ENCODE assay signal across 2 cellular contexts in the genomic region with DNA sequence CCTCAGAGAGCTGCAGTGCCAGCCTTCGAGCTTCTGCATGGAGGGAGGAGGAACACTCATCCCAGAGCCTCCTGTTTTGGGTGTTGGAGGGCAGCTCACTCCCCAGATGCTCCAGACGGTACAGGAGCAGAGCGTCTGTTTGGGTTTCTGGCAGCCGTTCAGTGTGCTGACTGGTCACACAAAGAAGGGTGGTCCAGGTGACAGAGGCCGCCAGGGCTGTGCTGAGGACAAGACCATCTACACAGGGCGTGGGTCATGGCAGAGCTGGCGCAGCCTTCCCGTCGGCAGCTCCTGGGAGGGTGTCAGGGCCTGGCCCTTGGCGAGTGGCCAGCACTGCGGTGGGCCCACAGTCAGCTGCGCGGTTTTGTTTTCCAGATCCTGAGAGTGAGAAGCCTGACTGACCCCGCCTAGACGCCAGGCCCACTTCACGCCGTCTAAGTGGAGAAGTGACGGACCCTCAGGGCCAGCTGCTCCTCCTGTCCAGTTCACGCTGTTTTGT.
TF ChIP-seq lines count a peak whose summit lies in the region.

No MANE protein-coding gene starts in this region.

TF ChIP-seq in SK-N-SH, 30 proteins besides CTCF, POLR2A, EP300 and RAD21 (continued from another document):
- TF ChIP-seq, protein P1, sequence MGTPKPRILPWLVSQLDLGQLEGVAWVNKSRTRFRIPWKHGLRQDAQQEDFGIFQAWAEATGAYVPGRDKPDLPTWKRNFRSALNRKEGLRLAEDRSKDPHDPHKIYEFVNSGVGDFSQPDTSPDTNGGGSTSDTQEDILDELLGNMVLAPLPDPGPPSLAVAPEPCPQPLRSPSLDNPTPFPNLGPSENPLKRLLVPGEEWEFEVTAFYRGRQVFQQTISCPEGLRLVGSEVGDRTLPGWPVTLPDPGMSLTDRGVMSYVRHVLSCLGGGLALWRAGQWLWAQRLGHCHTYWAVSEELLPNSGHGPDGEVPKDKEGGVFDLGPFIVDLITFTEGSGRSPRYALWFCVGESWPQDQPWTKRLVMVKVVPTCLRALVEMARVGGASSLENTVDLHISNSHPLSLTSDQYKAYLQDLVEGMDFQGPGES (IDR thresholded peaks at IDR 0.05; ENCODE audit: low read depth, low read length) = no peak
- TF ChIP-seq CHD2 (IDR thresholded peaks at IDR 0.05; ENCODE audit: low read length, partially characterized antibody) = no peak
- TF ChIP-seq NFIC (IDR thresholded peaks at IDR 0.05; ENCODE audit: borderline replicate concordance) = no peak
- no peak for TF ChIP-seq GATA2 (CRISPR knock-in tag; IDR thresholded peaks at IDR 0.05)
- no peak for TF ChIP-seq JUND (IDR thresholded peaks at IDR 0.05)
- TF ChIP-seq SIN3A (IDR thresholded peaks at IDR 0.05; ENCODE audit: borderline replicate concordance, low read depth, low read length) = no peak
- TF ChIP-seq RXRA (IDR thresholded peaks at IDR 0.05; ENCODE audit: borderline replicate concordance, low read depth) = no peak
- TF ChIP-seq NRF1 (IDR thresholded peaks at IDR 0.05; ENCODE audit: low read depth, low read length) = no peak

TF ChIP-seq in SK-N-SH treated with all-trans-retinoic acid at 6 μM for 48 hours, 23 proteins besides CTCF, POLR2A, EP300 and RAD21 (continued from another document):
- TF ChIP-seq, protein P2, sequence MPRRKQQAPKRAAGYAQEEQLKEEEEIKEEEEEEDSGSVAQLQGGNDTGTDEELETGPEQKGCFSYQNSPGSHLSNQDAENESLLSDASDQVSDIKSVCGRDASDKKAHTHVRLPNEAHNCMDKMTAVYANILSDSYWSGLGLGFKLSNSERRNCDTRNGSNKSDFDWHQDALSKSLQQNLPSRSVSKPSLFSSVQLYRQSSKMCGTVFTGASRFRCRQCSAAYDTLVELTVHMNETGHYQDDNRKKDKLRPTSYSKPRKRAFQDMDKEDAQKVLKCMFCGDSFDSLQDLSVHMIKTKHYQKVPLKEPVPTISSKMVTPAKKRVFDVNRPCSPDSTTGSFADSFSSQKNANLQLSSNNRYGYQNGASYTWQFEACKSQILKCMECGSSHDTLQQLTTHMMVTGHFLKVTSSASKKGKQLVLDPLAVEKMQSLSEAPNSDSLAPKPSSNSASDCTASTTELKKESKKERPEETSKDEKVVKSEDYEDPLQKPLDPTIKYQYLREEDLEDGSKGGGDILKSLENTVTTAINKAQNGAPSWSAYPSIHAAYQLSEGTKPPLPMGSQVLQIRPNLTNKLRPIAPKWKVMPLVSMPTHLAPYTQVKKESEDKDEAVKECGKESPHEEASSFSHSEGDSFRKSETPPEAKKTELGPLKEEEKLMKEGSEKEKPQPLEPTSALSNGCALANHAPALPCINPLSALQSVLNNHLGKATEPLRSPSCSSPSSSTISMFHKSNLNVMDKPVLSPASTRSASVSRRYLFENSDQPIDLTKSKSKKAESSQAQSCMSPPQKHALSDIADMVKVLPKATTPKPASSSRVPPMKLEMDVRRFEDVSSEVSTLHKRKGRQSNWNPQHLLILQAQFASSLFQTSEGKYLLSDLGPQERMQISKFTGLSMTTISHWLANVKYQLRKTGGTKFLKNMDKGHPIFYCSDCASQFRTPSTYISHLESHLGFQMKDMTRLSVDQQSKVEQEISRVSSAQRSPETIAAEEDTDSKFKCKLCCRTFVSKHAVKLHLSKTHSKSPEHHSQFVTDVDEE (CRISPR knock-in tag; IDR thresholded peaks at IDR 0.05) = no peak
- no peak for TF ChIP-seq TCF4 (CRISPR knock-in tag; IDR thresholded peaks at IDR 0.05; ENCODE audit: borderline replicate concordance)
- no peak for TF ChIP-seq ZNF70 (CRISPR knock-in tag; IDR thresholded peaks at IDR 0.05)
- TF ChIP-seq, protein P3, sequence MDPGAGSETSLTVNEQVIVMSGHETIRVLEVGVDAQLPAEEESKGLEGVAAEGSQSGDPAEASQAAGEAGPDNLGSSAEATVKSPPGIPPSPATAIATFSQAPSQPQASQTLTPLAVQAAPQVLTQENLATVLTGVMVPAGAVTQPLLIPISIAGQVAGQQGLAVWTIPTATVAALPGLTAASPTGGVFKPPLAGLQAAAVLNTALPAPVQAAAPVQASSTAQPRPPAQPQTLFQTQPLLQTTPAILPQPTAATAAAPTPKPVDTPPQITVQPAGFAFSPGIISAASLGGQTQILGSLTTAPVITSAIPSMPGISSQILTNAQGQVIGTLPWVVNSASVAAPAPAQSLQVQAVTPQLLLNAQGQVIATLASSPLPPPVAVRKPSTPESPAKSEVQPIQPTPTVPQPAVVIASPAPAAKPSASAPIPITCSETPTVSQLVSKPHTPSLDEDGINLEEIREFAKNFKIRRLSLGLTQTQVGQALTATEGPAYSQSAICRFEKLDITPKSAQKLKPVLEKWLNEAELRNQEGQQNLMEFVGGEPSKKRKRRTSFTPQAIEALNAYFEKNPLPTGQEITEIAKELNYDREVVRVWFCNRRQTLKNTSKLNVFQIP (CRISPR knock-in tag; IDR thresholded peaks at IDR 0.05; ENCODE audit: borderline replicate concordance, low read depth) = no peak
- TF ChIP-seq, protein P4, sequence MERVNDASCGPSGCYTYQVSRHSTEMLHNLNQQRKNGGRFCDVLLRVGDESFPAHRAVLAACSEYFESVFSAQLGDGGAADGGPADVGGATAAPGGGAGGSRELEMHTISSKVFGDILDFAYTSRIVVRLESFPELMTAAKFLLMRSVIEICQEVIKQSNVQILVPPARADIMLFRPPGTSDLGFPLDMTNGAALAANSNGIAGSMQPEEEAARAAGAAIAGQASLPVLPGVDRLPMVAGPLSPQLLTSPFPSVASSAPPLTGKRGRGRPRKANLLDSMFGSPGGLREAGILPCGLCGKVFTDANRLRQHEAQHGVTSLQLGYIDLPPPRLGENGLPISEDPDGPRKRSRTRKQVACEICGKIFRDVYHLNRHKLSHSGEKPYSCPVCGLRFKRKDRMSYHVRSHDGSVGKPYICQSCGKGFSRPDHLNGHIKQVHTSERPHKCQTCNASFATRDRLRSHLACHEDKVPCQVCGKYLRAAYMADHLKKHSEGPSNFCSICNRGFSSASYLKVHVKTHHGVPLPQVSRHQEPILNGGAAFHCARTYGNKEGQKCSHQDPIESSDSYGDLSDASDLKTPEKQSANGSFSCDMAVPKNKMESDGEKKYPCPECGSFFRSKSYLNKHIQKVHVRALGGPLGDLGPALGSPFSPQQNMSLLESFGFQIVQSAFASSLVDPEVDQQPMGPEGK (CRISPR knock-in tag; IDR thresholded peaks at IDR 0.05; ENCODE audit: borderline replicate concordance) = no peak
- TF ChIP-seq CSDC2 (CRISPR knock-in tag; IDR thresholded peaks at IDR 0.05) = no peak
- no peak for TF ChIP-seq ZFP3 (CRISPR knock-in tag; IDR thresholded peaks at IDR 0.05)
- TF ChIP-seq, protein P5, sequence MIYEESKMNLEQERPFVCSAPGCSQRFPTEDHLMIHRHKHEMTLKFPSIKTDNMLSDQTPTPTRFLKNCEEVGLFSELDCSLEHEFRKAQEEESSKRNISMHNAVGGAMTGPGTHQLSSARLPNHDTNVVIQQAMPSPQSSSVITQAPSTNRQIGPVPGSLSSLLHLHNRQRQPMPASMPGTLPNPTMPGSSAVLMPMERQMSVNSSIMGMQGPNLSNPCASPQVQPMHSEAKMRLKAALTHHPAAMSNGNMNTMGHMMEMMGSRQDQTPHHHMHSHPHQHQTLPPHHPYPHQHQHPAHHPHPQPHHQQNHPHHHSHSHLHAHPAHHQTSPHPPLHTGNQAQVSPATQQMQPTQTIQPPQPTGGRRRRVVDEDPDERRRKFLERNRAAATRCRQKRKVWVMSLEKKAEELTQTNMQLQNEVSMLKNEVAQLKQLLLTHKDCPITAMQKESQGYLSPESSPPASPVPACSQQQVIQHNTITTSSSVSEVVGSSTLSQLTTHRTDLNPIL (CRISPR knock-in tag; IDR thresholded peaks at IDR 0.05; ENCODE audit: low read depth) = no peak
